Comparison of ENCODE assay signal across 12 cellular contexts in genomic region chr2:166170356-166170755, GRCh38. TPM values are rescaled to one million over a fixed set of nuclear protein-coding genes. Genes with fewer than 3 reads are reported as not detected.
DNase-seq lines count a peak whose midpoint lies in the region; ATAC-seq lines count a peak whose summit lies in the region.
"Had no signal": no experiment of that assay in that cellular context is flagged by ENCODE, and none has a peak within 500 bp of the region (broad histone marks: within the 10 kb centered on the region; RNA-seq: fewer than 3 reads in every experiment).

No MANE protein-coding gene starts in this region.

- no peak overlapping the region for H2BK5ac ChIP-seq in mesenchymal stem cell (ENCODE audit: low read depth, low read length, poor library complexity, severe bottlenecking)

- no peak overlapping the region for H3K4me2 ChIP-seq in mesenchymal stem cell (ENCODE audit: low read length, poor library complexity, severe bottlenecking)

- no peaks in the 10 kb centered on the region for H3K36me3 ChIP-seq in mesenchymal stem cell (ENCODE audit: control insufficient read depth in 1 of 2, insufficient read depth in 2 of 2, low read depth in 1 of 2, low read length in 2 of 2)

- no peak overlapping the region for H2BK15ac ChIP-seq in mesenchymal stem cell (ENCODE audit: low read depth, poor library complexity, severe bottlenecking)

- no peak overlapping the region for H3K4me3 ChIP-seq in mesenchymal stem cell (ENCODE audit: insufficient read depth in 1 of 2, low read depth in 1 of 2, low read length in 2 of 2)
- H3K4me3 ChIP-seq: SK-N-MC had no signal

- peak; percentile 81 for DNase-seq in NCI-H69 (lab: John Stamatoyannopoulos, UW)
- DNase-seq in mesenchymal stem cell, result peak; percentile 9
- no peak for DNase-seq in pons (ENCODE audit: low spot score)
- no peak for DNase-seq in immature natural killer cell
- no peak for DNase-seq in NCI-H345 treated with DMSO at 0.1 percent for 48 hours (lab: John Stamatoyannopoulos, UW; ENCODE audit: unreplicated experiment)
- no peak for DNase-seq in RKO (ENCODE audit: low spot score)
- DNase-seq: aorta, left cardiac atrium had no signal

- H3K27ac Mint-ChIP-seq in immature natural killer cell, result no peak overlapping the region

- H3K4me3 Mint-ChIP-seq in immature natural killer cell, result no peak overlapping the region

- H4K8ac ChIP-seq in mesenchymal stem cell (ENCODE audit: low read length), result no peak overlapping the region

- whole genome bisulfite sequencing in mesenchymal stem cell, result 66% methylated on average over 1 of the region's 2 CpGs

- no peak overlapping the region for H3K14ac ChIP-seq in mesenchymal stem cell (ENCODE audit: low read length in 2 of 2)

- H3K79me1 ChIP-seq in mesenchymal stem cell (replicated peaks; ENCODE audit: low read length, poor library complexity, severe bottlenecking), result no peaks in the 10 kb centered on the region

- no peaks in the 10 kb centered on the region for H3K36me3 Mint-ChIP-seq in immature natural killer cell

- H3K4ac ChIP-seq in mesenchymal stem cell (ENCODE audit: low read depth in 1 of 2, low read length in 2 of 2), result no peak overlapping the region

- no peaks in the 10 kb centered on the region for H3K4me1 ChIP-seq in mesenchymal stem cell (ENCODE audit: control insufficient read depth, insufficient read depth, low read depth, low read length)

- H3K27me3 ChIP-seq in mesenchymal stem cell (ENCODE audit: control insufficient read depth in 1 of 2, insufficient read depth in 1 of 2, low read length in 2 of 2), result no peaks in the 10 kb centered on the region

- no peaks in the 10 kb centered on the region for H3K9me3 ChIP-seq in mesenchymal stem cell (ENCODE audit: control insufficient read depth, low read length)

- no peaks in the 10 kb centered on the region for H3K4me1 Mint-ChIP-seq in immature natural killer cell

- no peak overlapping the region for H4K91ac ChIP-seq in mesenchymal stem cell (ENCODE audit: low read length)

- H3K9me3 Mint-ChIP-seq in immature natural killer cell, result peaks cover 0 to 4% (median 0%) of the 10 kb centered on the region in 6 donors

- H3K23ac ChIP-seq in mesenchymal stem cell (ENCODE audit: low read length in 2 of 2), result no peak overlapping the region

- ATAC-seq in GM19351 (IDR thresholded peaks at IDR 0.05; ENCODE audit: unreplicated experiment) (peak; percentile 93), HG02642 (IDR thresholded peaks at IDR 0.05; ENCODE audit: poor library complexity, unreplicated experiment) (peak; percentile 70)
- ATAC-seq: esophagus mucosa, left cardiac atrium had no signal

- no peak overlapping the region for H3K9ac ChIP-seq in mesenchymal stem cell (ENCODE audit: low read length)

- H3K27ac ChIP-seq in mesenchymal stem cell (ENCODE audit: low read length, poor library complexity, severe bottlenecking), result no peak overlapping the region
- H3K27ac ChIP-seq: SK-N-MC had no signal

- no peak overlapping the region for H2BK120ac ChIP-seq in mesenchymal stem cell (ENCODE audit: low read depth, low read length)

- H3K27me3 Mint-ChIP-seq in immature natural killer cell (ENCODE audit: low read depth in 3 of 3), result peaks cover 0 to 5% (median 1%) of the 10 kb centered on the region in 3 donors

- no peak overlapping the region for H2AFZ ChIP-seq in mesenchymal stem cell (ENCODE audit: low read depth, low read length)

- no peak overlapping the region for H2AK5ac ChIP-seq in mesenchymal stem cell (ENCODE audit: low read length, severe bottlenecking)

- no peak overlapping the region for H3K18ac ChIP-seq in mesenchymal stem cell (ENCODE audit: low read depth in 1 of 2, low read length in 2 of 2)

- H2BK12ac ChIP-seq in mesenchymal stem cell (ENCODE audit: low read length in 2 of 2), result no peak overlapping the region

RNA-seq across cellular contexts. Expression of gene SCN1A, which starts 42.5 kb away (rescaled TPM):
- not detected for polyA plus RNA-seq in mesenchymal stem cell (2013, experiment 1 of 2)
- 0.01 TPM for polyA plus RNA-seq in mesenchymal stem cell (2013, experiment 2 of 2)
- polyA plus RNA-seq in immature natural killer cell, result not detected
- polyA plus RNA-seq: aorta had no signal

Comparison
In these comparisons a context has a peak if more than half of its experiments do, and no peak if none do; other contexts are left out.
1. DNase-seq: peak in NCI-H69 (single experiment) and mesenchymal stem cell (single experiment); none in pons (single experiment), immature natural killer cell (0 of 3), NCI-H345 treated with DMSO at 0.1 percent for 48 hours (single experiment) and RKO (single experiment).